In the genomic region with DNA sequence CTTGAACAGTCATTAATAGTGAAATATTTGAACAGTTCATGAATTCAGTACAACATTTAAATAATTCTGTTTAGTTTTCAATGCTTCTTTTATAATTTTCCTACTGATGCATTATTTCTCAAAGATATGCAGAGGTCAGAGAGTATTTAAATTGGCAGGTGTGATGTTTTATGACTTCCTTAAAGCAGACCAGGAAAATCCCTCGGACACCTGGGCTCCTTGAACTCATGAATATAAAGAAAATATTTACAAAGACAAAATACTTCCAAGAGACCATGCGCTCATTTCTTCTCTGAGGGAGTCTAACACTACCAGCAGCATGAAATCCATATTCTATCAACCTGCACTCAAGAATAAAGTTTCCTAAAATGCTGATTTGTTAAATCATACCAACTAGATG, we compare ENCODE assay signal across 8 cellular contexts.
"Had no signal": no experiment of that assay in that cellular context is flagged by ENCODE, and none has a peak within 500 bp of the region (broad histone marks: within the 10 kb centered on the region; RNA-seq: fewer than 3 reads in every experiment).

No MANE protein-coding gene starts in this region.

- DNase-seq: GM23248, GOT3, H7, HFFc6 had no signal

- H3K9ac ChIP-seq: GM23248 had no signal

- ATAC-seq: HCT116, HepG2 had no signal

- H3K36me3 ChIP-seq: HAP-1 had no signal

- H3K27ac Mint-ChIP-seq: HFFc6, IgD-negative memory B cell had no signal

- H3K27ac ChIP-seq: GM23248 had no signal

- H3K9me3 Mint-ChIP-seq: IgD-negative memory B cell had no signal

- FAIRE-seq: HepG2 had no signal

- H3K4me3 ChIP-seq: GM23248, HAP-1 had no signal

- H3K4me1 ChIP-seq: HAP-1 had no signal

- H3K4me3 Mint-ChIP-seq: HFFc6, IgD-negative memory B cell had no signal

- H3K9me3 ChIP-seq: HAP-1 had no signal

- H3K4me1 Mint-ChIP-seq: IgD-negative memory B cell had no signal

- H3K36me3 Mint-ChIP-seq: IgD-negative memory B cell had no signal
